In genomic region chr15:60509470-60509869, GRCh38 we compare ENCODE assay signal across 17 cellular contexts. TPM values are rescaled to one million over a fixed set of nuclear protein-coding genes. Genes with fewer than 3 reads are reported as not detected.
DNase-seq lines count a peak whose midpoint lies in the region; ATAC-seq lines count a peak whose summit lies in the region.
"Had no signal": no experiment of that assay in that cellular context is flagged by ENCODE, and none has a peak within 500 bp of the region (broad histone marks: within the 10 kb centered on the region; RNA-seq: fewer than 3 reads in every experiment).

No MANE protein-coding gene starts in this region.

- H3K27ac Mint-ChIP-seq in stimulated activated naive CD8-positive, alpha-beta T cell treated with anti-CD3 and anti-CD28 coated beads, Interleukin-15, Interleukin-2, amounts not matched to agents 100 ng/mL and 50 ng/mL, for 24 hours, result peak overlapping the region; percentile 63
- peak overlapping the region; percentile 64 for H3K27ac Mint-ChIP-seq in activated T-cell treated with anti-CD3 and anti-CD28 coated beads, Interleukin-2, amount 50 U/mL, for 72 hours
- no peak overlapping the region for H3K27ac Mint-ChIP-seq in stimulated activated naive CD8-positive, alpha-beta T cell treated with anti-CD3 and anti-CD28 coated beads, Interleukin-15, amount 100 ng/mL, for 72 hours

- no peak for DNase-seq in stimulated activated naive CD8-positive, alpha-beta T cell treated with anti-CD3 and anti-CD28 coated beads, Interleukin-15, Interleukin-2, amounts not matched to agents 100 U/mL and 50 U/mL, for 24 hours
- DNase-seq in activated T-cell treated with anti-CD3 and anti-CD28 coated beads, Interleukin-2, amount 50 U/mL, for 72 hours, result no peak
- no peak for DNase-seq in stimulated activated naive CD8-positive, alpha-beta T cell treated with anti-CD3 and anti-CD28 coated beads, Interleukin-15, amount 100 ng/mL, for 72 hours
- DNase-seq in NCI-H524 (lab: John Stamatoyannopoulos, UW) (no peak), SHP77 treated with DMSO at 0.1 percent for 48 hours (lab: John Stamatoyannopoulos, UW) (no peak), GDM1 (lab: John Stamatoyannopoulos, UW) (no peak)
- DNase-seq: amniotic stem cell; foreskin melanocyte; hypothalamus; NCI-H1436 treated with DMSO at 0.1 percent for 48 hours; NCI-H526; stimulated activated CD4-positive, alpha-beta T cell treated with anti-CD3 and anti-CD28 coated beads, Interleukin-4, amount 100 ng/mL, for 1 hour; stomach; transverse colon; WERI-Rb-1 had no signal

- no peaks in the 10 kb centered on the region for H3K9me3 Mint-ChIP-seq in stimulated activated naive CD8-positive, alpha-beta T cell treated with anti-CD3 and anti-CD28 coated beads, Interleukin-15, Interleukin-2, amounts not matched to agents 100 ng/mL and 50 ng/mL, for 24 hours
- no peaks in the 10 kb centered on the region for H3K9me3 Mint-ChIP-seq in activated T-cell treated with anti-CD3 and anti-CD28 coated beads, Interleukin-2, amount 50 U/mL, for 72 hours
- no peaks in the 10 kb centered on the region for H3K9me3 Mint-ChIP-seq in stimulated activated naive CD8-positive, alpha-beta T cell treated with anti-CD3 and anti-CD28 coated beads, Interleukin-15, amount 100 ng/mL, for 72 hours

- H3K4me3 Mint-ChIP-seq in stimulated activated naive CD8-positive, alpha-beta T cell treated with anti-CD3 and anti-CD28 coated beads, Interleukin-15, Interleukin-2, amounts not matched to agents 100 ng/mL and 50 ng/mL, for 24 hours, result no peak overlapping the region
- H3K4me3 Mint-ChIP-seq in activated T-cell treated with anti-CD3 and anti-CD28 coated beads, Interleukin-2, amount 50 U/mL, for 72 hours, result peak overlapping the region in 1 of 2 donors; percentile 42
- peak overlapping the region; percentile 10 to 31 for H3K4me3 Mint-ChIP-seq in stimulated activated naive CD8-positive, alpha-beta T cell treated with anti-CD3 and anti-CD28 coated beads, Interleukin-15, amount 100 ng/mL, for 72 hours

- peaks cover 61% of the 10 kb centered on the region for H3K4me1 Mint-ChIP-seq in stimulated activated naive CD8-positive, alpha-beta T cell treated with anti-CD3 and anti-CD28 coated beads, Interleukin-15, Interleukin-2, amounts not matched to agents 100 ng/mL and 50 ng/mL, for 24 hours (ENCODE audit: low read depth)
- peaks cover 58% of the 10 kb centered on the region for H3K4me1 Mint-ChIP-seq in activated T-cell treated with anti-CD3 and anti-CD28 coated beads, Interleukin-2, amount 50 U/mL, for 72 hours (ENCODE audit: low read depth)
- peaks cover 62% of the 10 kb centered on the region for H3K4me1 Mint-ChIP-seq in stimulated activated naive CD8-positive, alpha-beta T cell treated with anti-CD3 and anti-CD28 coated beads, Interleukin-15, amount 100 ng/mL, for 72 hours

- ATAC-seq in stimulated activated naive CD8-positive, alpha-beta T cell treated with anti-CD3 and anti-CD28 coated beads, Interleukin-15, Interleukin-2, amounts not matched to agents 100 U/mL and 50 U/mL, for 24 hours, result no peak
- ATAC-seq in activated T-cell treated with anti-CD3 and anti-CD28 coated beads, Interleukin-2, amount 50 U/mL, for 72 hours (replicated peaks in 1 of 2), result peak; percentile 48 to 67
- peak; percentile 28 for ATAC-seq in esophagus mucosa
- ATAC-seq in stimulated activated naive CD8-positive, alpha-beta T cell treated with anti-CD3 and anti-CD28 coated beads, Interleukin-15, amount 100 ng/mL, for 72 hours, result peak; percentile 41

- peaks cover 47% of the 10 kb centered on the region for H3K36me3 Mint-ChIP-seq in stimulated activated naive CD8-positive, alpha-beta T cell treated with anti-CD3 and anti-CD28 coated beads, Interleukin-15, Interleukin-2, amounts not matched to agents 100 ng/mL and 50 ng/mL, for 24 hours (ENCODE audit: low read depth)
- peaks cover 15 to 27% of the 10 kb centered on the region in 2 donors for H3K36me3 Mint-ChIP-seq in activated T-cell treated with anti-CD3 and anti-CD28 coated beads, Interleukin-2, amount 50 U/mL, for 72 hours (ENCODE audit: insufficient read depth in 2 of 2)

- no peaks in the 10 kb centered on the region for H3K27me3 Mint-ChIP-seq in stimulated activated naive CD8-positive, alpha-beta T cell treated with anti-CD3 and anti-CD28 coated beads, Interleukin-15, Interleukin-2, amounts not matched to agents 100 ng/mL and 50 ng/mL, for 24 hours
- H3K27me3 Mint-ChIP-seq in activated T-cell treated with anti-CD3 and anti-CD28 coated beads, Interleukin-2, amount 50 U/mL, for 72 hours (ENCODE audit: low read depth), result no peaks in the 10 kb centered on the region
- no peaks in the 10 kb centered on the region for H3K27me3 Mint-ChIP-seq in stimulated activated naive CD8-positive, alpha-beta T cell treated with anti-CD3 and anti-CD28 coated beads, Interleukin-15, amount 100 ng/mL, for 72 hours

RNA-seq across cellular contexts. Expression of gene ICE2, which starts 30.5 kb away (rescaled TPM):
- 10 to 100 TPM; 81.5 to 91.7 TPM for total RNA-seq in activated T-cell treated with anti-CD3 and anti-CD28 coated beads, Interleukin-2, amount 50 U/mL, for 72 hours
- 29.1 TPM for total RNA-seq in esophagus mucosa

Comparison
In these comparisons a context has a peak if more than half of its experiments do, and no peak if none do; other contexts are left out.
1. H3K27ac Mint-ChIP-seq: peak in stimulated activated naive CD8-positive, alpha-beta T cell treated with anti-CD3 and anti-CD28 coated beads, Interleukin-15, Interleukin-2, amounts not matched to agents 100 ng/mL and 50 ng/mL, for 24 hours (single experiment) and activated T-cell treated with anti-CD3 and anti-CD28 coated beads, Interleukin-2, amount 50 U/mL, for 72 hours (single experiment); none in stimulated activated naive CD8-positive, alpha-beta T cell treated with anti-CD3 and anti-CD28 coated beads, Interleukin-15, amount 100 ng/mL, for 72 hours (0 of 2).